ENCODE assay signal across 11 cellular contexts in the genomic region with DNA sequence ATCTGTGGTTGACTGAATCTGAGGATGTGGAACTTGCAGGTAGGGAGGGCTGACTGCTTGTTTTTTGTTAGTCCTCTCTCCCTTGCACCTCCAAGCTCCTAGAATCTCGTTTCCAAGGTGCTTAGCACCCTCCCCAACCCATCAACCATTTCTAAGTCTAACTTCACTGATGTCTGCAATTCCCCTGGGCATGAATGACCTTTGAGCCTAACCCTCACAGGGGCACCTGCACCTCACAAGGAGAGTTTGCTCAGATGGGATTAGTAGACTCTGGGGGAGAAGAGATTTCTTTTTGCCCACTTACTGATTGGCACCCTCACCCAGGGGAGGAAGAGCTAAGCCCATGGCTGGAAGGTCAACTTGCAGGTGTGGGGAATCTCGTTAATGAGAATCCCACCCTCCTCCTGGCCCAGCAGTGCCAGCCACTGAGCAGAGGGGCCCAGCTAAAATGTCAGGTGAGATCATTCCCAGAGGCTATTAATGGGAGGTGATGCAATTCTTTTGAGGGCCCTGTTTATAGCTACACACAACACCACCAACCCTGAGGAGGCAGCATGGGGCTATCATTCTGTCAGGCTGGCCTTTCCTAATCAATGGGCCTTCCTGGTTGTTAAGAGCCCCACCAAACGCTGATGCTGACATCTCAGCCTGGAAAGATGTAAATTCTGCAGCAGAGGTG.
DNase-seq lines count a peak whose midpoint lies in the region; ATAC-seq and TF ChIP-seq lines count a peak whose summit lies in the region.
"Had no signal": no experiment of that assay in that cellular context is flagged by ENCODE, and none has a peak within 500 bp of the region (broad histone marks: within the 10 kb centered on the region; RNA-seq: fewer than 3 reads in every experiment).

No MANE protein-coding gene starts in this region.

- peaks cover 4% of the 10 kb centered on the region for H3K4me1 ChIP-seq in RWPE2 (ENCODE audit: insufficient read depth, poor library complexity, severe bottlenecking)
- H3K4me1 ChIP-seq in right cardiac atrium (ENCODE audit: control insufficient read depth, insufficient read depth, low read length): no peaks in the 10 kb centered on the region
- peaks cover under 1% of the 10 kb centered on the region for H3K4me1 ChIP-seq in upper lobe of right lung
- H3K4me1 ChIP-seq: HAP-1 had no signal

- intact Hi-C loops in right cardiac atrium (cut with DNase I) (no loop called here), upper lobe of right lung (cut with DNase I) (no loop called here)

- no peaks in the 10 kb centered on the region for H3K27me3 Mint-ChIP-seq in stimulated activated memory B cell treated with anti-CD40 and anti-IgM and Interleukin-4, amounts not matched to agents 10 μg/mL and 1 μg/mL and 100 μg/mL, for 72 hours

- DNase-seq in NCI-H510A treated with DMSO at 0.1 percent for 48 hours (lab: John Stamatoyannopoulos, UW) (peak; percentile 3), NCI-H510A (lab: John Stamatoyannopoulos, UW) (no peak), RWPE2 (ENCODE audit: low spot score) (no peak), right cardiac atrium (no peak), coronary artery (ENCODE audit: low spot score) (no peak), upper lobe of right lung (no peak)
- DNase-seq in NK-92 treated with Interleukin-12 subunit alpha and Interleukin-12 subunit beta, amount 100 ng/mL, for 24 hours (lab: John Stamatoyannopoulos, UW): no peak
- DNase-seq: DMS79, NCI-H1105 had no signal

- H3K4me3 Mint-ChIP-seq in stimulated activated memory B cell treated with anti-CD40 and anti-IgM and Interleukin-4, amounts not matched to agents 10 μg/mL and 1 μg/mL and 100 μg/mL, for 72 hours: no peak overlapping the region

- H3K36me3 ChIP-seq in RWPE2 (ENCODE audit: low read depth): no peaks in the 10 kb centered on the region
- H3K36me3 ChIP-seq in upper lobe of right lung: no peaks in the 10 kb centered on the region
- H3K36me3 ChIP-seq: HAP-1 had no signal

- ATAC-seq in RWPE2 (ENCODE audit: low read depth): 0 out of 3 replicates have a peak, but pooled peaks have one; percentile 17
- peak; percentile 34 to 57 for ATAC-seq in right cardiac atrium
- ATAC-seq in stimulated activated memory B cell treated with anti-CD40 and anti-IgM and Interleukin-4, amounts not matched to agents 10 μg/mL and 1 μg/mL and 100 μg/mL, for 72 hours: peak; percentile 76
- no peak for ATAC-seq in upper lobe of right lung

- no peaks in the 10 kb centered on the region for H3K9me3 ChIP-seq in RWPE2 (ENCODE audit: severe bottlenecking)
- H3K9me3 ChIP-seq in right cardiac atrium (ENCODE audit: control insufficient read depth, low read length): no peaks in the 10 kb centered on the region
- no peaks in the 10 kb centered on the region for H3K9me3 ChIP-seq in upper lobe of right lung
- H3K9me3 ChIP-seq: HAP-1 had no signal

- no peaks in the 10 kb centered on the region for H3K9me3 Mint-ChIP-seq in stimulated activated memory B cell treated with anti-CD40 and anti-IgM and Interleukin-4, amounts not matched to agents 10 μg/mL and 1 μg/mL and 100 μg/mL, for 72 hours

- H3K36me3 Mint-ChIP-seq in stimulated activated memory B cell treated with anti-CD40 and anti-IgM and Interleukin-4, amounts not matched to agents 10 μg/mL and 1 μg/mL and 100 μg/mL, for 72 hours: no peaks in the 10 kb centered on the region

- H3K4me1 Mint-ChIP-seq in stimulated activated memory B cell treated with anti-CD40 and anti-IgM and Interleukin-4, amounts not matched to agents 10 μg/mL and 1 μg/mL and 100 μg/mL, for 72 hours: peaks cover 27% of the 10 kb centered on the region

- 72% methylated on average over 3 of the region's 3 CpGs for WGBS in right cardiac atrium

- H3K27me3 ChIP-seq in RWPE2 (ENCODE audit: insufficient read depth, poor library complexity, severe bottlenecking) (no peaks in the 10 kb centered on the region), right cardiac atrium (ENCODE audit: control insufficient read depth, insufficient read depth) (no peaks in the 10 kb centered on the region), upper lobe of right lung (no peaks in the 10 kb centered on the region)

- H3K4me3 ChIP-seq in RWPE2 (ENCODE audit: severe bottlenecking) (no peak overlapping the region), right cardiac atrium (ENCODE audit: low read length) (no peak overlapping the region), coronary artery (no peak overlapping the region), upper lobe of right lung (no peak overlapping the region)
- H3K4me3 ChIP-seq: HAP-1 had no signal

- H3K27ac Mint-ChIP-seq in stimulated activated memory B cell treated with anti-CD40 and anti-IgM and Interleukin-4, amounts not matched to agents 10 μg/mL and 1 μg/mL and 100 μg/mL, for 72 hours: peak overlapping the region; percentile 50

- no peak for TF ChIP-seq CTCF in RWPE2 (IDR thresholded peaks at IDR 0.05; ENCODE audit: poor library complexity, severe bottlenecking)
- TF ChIP-seq CTCF in coronary artery (IDR thresholded peaks at IDR 0.05): no peak
- TF ChIP-seq CTCF in upper lobe of right lung (IDR thresholded peaks at IDR 0.05): no peak

- H3K27ac ChIP-seq in RWPE2 (ENCODE audit: poor library complexity, severe bottlenecking) (no peak overlapping the region), right cardiac atrium (ENCODE audit: low read length) (peak overlapping the region; percentile 80), coronary artery (no peak overlapping the region), upper lobe of right lung (no peak overlapping the region)
